Comparison of ENCODE assay signal across 19 cellular contexts in the genomic region with DNA sequence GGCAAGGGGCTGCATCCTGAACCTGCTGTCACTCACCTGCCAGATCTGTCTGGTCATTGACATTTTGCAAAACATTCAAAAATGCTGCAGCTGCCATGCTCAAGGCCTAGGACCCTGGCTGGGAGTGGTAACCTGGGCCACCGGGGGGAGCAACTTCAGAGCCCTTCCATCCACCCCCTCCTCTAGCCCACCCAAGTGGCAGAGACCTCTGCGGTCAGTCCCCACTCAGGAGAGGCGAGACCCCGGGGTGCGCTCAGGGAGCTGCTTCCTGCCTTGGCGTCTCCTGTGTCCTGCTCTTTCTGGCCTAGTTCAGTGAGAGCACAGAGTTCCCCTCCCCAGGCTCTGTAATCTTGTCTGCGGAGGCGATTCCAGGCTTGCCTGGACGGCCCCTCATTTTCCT.
DNase-seq lines count a peak whose midpoint lies in the region; ATAC-seq and TF ChIP-seq lines count a peak whose summit lies in the region.
"Had no signal": no experiment of that assay in that cellular context is flagged by ENCODE, and none has a peak within 500 bp of the region (broad histone marks: within the 10 kb centered on the region; RNA-seq: fewer than 3 reads in every experiment).

No MANE protein-coding gene starts in this region.

- H3K36me3 Mint-ChIP-seq in activated naive CD4-positive, alpha-beta T cell treated with anti-CD3 and anti-CD28 coated beads, Interleukin-2, amount 50 U/mL, for 72 hours, result peaks cover 15 to 21% of the 10 kb centered on the region in 2 donors
- peaks cover 52% of the 10 kb centered on the region for H3K36me3 Mint-ChIP-seq in stimulated activated memory B cell treated with anti-CD40 and anti-IgM and Interleukin-4, amounts not matched to agents 10 μg/mL and 1 μg/mL and 100 μg/mL, for 72 hours

- DNase-seq in activated naive CD4-positive, alpha-beta T cell treated with anti-CD3 and anti-CD28 coated beads, Interleukin-2, amount 50 U/mL, for 72 hours (ENCODE audit: low spot score in 2 of 2), result no peak
- DNase-seq in activated naive CD4-positive, alpha-beta T cell (lab: John Stamatoyannopoulos, UW), result no peak
- DNase-seq in WERI-Rb-1 (peak; percentile 48), foreskin keratinocyte (no peak), NCI-H774 (lab: John Stamatoyannopoulos, UW) (no peak)
- DNase-seq: activated CD4-positive, alpha-beta T cell treated with anti-CD3 and anti-CD28 coated beads for 4 hours; activated effector memory CD4-positive, alpha-beta T cell treated with anti-CD3 and anti-CD28 coated beads, Interleukin-2, amount 50 U/mL, for 16 hours; amniotic stem cell; hypothalamus; KBM-7; midbrain; NCI-H1092 treated with DMSO at 0.1 percent for 48 hours; occipital lobe; tibial artery had no signal

- H3K4me3 ChIP-seq in WERI-Rb-1 (ENCODE audit: low read depth, low read length), result no peak overlapping the region
- H3K4me3 ChIP-seq: A549, tibial artery had no signal

- peaks cover 8% of the 10 kb centered on the region for H3K9me3 ChIP-seq in WERI-Rb-1 (ENCODE audit: severe bottlenecking)
- H3K9me3 ChIP-seq: A549, tibial artery had no signal

- H3K27me3 Mint-ChIP-seq in stimulated activated memory B cell treated with anti-CD40 and anti-IgM and Interleukin-4, amounts not matched to agents 10 μg/mL and 1 μg/mL and 100 μg/mL, for 72 hours, result no peaks in the 10 kb centered on the region

- peak overlapping the region; percentile 30 to 88 for H3K27ac Mint-ChIP-seq in activated naive CD4-positive, alpha-beta T cell treated with anti-CD3 and anti-CD28 coated beads, Interleukin-2, amount 50 U/mL, for 72 hours
- peak overlapping the region; percentile 86 for H3K27ac Mint-ChIP-seq in stimulated activated memory B cell treated with anti-CD40 and anti-IgM and Interleukin-4, amounts not matched to agents 10 μg/mL and 1 μg/mL and 100 μg/mL, for 72 hours

- TF ChIP-seq CTCF in WERI-Rb-1 (IDR thresholded peaks at IDR 0.05; ENCODE audit: low read depth, low read length) (no peak), foreskin keratinocyte (conservative IDR thresholded peaks at IDR 0.05) (no peak)

- no peaks in the 10 kb centered on the region for H3K9me3 Mint-ChIP-seq in activated naive CD4-positive, alpha-beta T cell treated with anti-CD3 and anti-CD28 coated beads, Interleukin-2, amount 50 U/mL, for 72 hours
- no peaks in the 10 kb centered on the region for H3K9me3 Mint-ChIP-seq in stimulated activated memory B cell treated with anti-CD40 and anti-IgM and Interleukin-4, amounts not matched to agents 10 μg/mL and 1 μg/mL and 100 μg/mL, for 72 hours

- peaks cover 16% of the 10 kb centered on the region for H3K4me1 ChIP-seq in foreskin keratinocyte
- H3K4me1 ChIP-seq: A549, tibial artery had no signal

- H3K4me3 Mint-ChIP-seq in stimulated activated memory B cell treated with anti-CD40 and anti-IgM and Interleukin-4, amounts not matched to agents 10 μg/mL and 1 μg/mL and 100 μg/mL, for 72 hours, result no peak overlapping the region

- peak overlapping the region; percentile 87 for H3K27ac ChIP-seq in WERI-Rb-1
- peak overlapping the region; percentile 29 for H3K27ac ChIP-seq in foreskin keratinocyte
- H3K27ac ChIP-seq: A549, C4-2B, tibial artery had no signal

- H3K27me3 ChIP-seq in WERI-Rb-1 (ENCODE audit: insufficient read depth, low read depth, severe bottlenecking) (no peaks in the 10 kb centered on the region), foreskin keratinocyte (no peaks in the 10 kb centered on the region)
- H3K27me3 ChIP-seq: tibial artery had no signal

- no peak for ATAC-seq in activated naive CD4-positive, alpha-beta T cell treated with anti-CD3 and anti-CD28 coated beads, Interleukin-2, amount 50 U/mL, for 72 hours
- ATAC-seq in foreskin keratinocyte (no peak), GM18867 (IDR thresholded peaks at IDR 0.05; ENCODE audit: unreplicated experiment) (no peak), GM18502 (IDR thresholded peaks at IDR 0.05; ENCODE audit: poor library complexity, unreplicated experiment) (no peak)
- ATAC-seq in stimulated activated memory B cell treated with anti-CD40 and anti-IgM and Interleukin-4, amounts not matched to agents 10 μg/mL and 1 μg/mL and 100 μg/mL, for 72 hours, result no peak
- ATAC-seq: A549 had no signal

- peaks cover 63% of the 10 kb centered on the region for H3K36me3 ChIP-seq in WERI-Rb-1

- peaks cover 35% of the 10 kb centered on the region for H3K4me1 Mint-ChIP-seq in stimulated activated memory B cell treated with anti-CD40 and anti-IgM and Interleukin-4, amounts not matched to agents 10 μg/mL and 1 μg/mL and 100 μg/mL, for 72 hours
